ENCODE assay signal across 7 cellular contexts in genomic region chr2:136327162-136327852, GRCh38.
A peak's percentile ranks its signal among the peaks of the same experiment; 100 is the strongest.
DNase-seq lines count a peak whose midpoint lies in the region; ATAC-seq, FAIRE-seq and TF ChIP-seq lines count a peak whose summit lies in the region.

No MANE protein-coding gene starts in this region.

- H3K27ac Mint-ChIP-seq in astrocyte (ENCODE audit: unreplicated experiment): peak overlapping the region; percentile 35

- H3K4me3 Mint-ChIP-seq in astrocyte (ENCODE audit: unreplicated experiment): no peak overlapping the region

- H3K36me3 ChIP-seq in SJSA1 (no peaks in the 10 kb centered on the region), astrocyte (ENCODE audit: insufficient read depth, low read length) (no peaks in the 10 kb centered on the region)

- intact Hi-C loops in cardiac septum (cut with DNase I): no loop called here

- H3K4me1 Mint-ChIP-seq in astrocyte (ENCODE audit: low read depth, unreplicated experiment): peaks cover 8% of the 10 kb centered on the region

- ATAC-seq in GM19025 (IDR thresholded peaks at IDR 0.05; ENCODE audit: low read depth, unreplicated experiment): peak; percentile 93
- ATAC-seq in HG03039 (IDR thresholded peaks at IDR 0.05; ENCODE audit: unreplicated experiment): peak; percentile 76

- no peaks in the 10 kb centered on the region for H4K20me1 ChIP-seq in astrocyte (ENCODE audit: insufficient read depth, low read length)

- H3K27me3 Mint-ChIP-seq in astrocyte (ENCODE audit: low read depth, unreplicated experiment): peaks cover 7% of the 10 kb centered on the region

- H3K4me1 ChIP-seq in SJSA1 (replicated peaks) (peaks cover 4% of the 10 kb centered on the region), astrocyte (ENCODE audit: insufficient read depth, low read length) (no peaks in the 10 kb centered on the region)

- H3K9me3 Mint-ChIP-seq in astrocyte (ENCODE audit: unreplicated experiment): no peaks in the 10 kb centered on the region

- no peak for FAIRE-seq in astrocyte (lab: Jason Lieb, UNC)

- H3K27ac ChIP-seq in SJSA1 (no peak overlapping the region), astrocyte (ENCODE audit: low read depth, low read length) (no peak overlapping the region)

- H3K4me2 ChIP-seq in astrocyte (ENCODE audit: low read length): peak overlapping the region; percentile 23

- peak overlapping the region; percentile 14 for H3K4me3 ChIP-seq in SJSA1
- no peak overlapping the region for H3K4me3 ChIP-seq in astrocyte (ENCODE audit: insufficient read depth, low read depth, low read length)

- no peak overlapping the region for H3K9ac ChIP-seq in astrocyte (ENCODE audit: low read length)

- H3K9me3 ChIP-seq in SJSA1 (replicated peaks) (no peaks in the 10 kb centered on the region), astrocyte (ENCODE audit: insufficient read depth, low read depth, low read length) (no peaks in the 10 kb centered on the region)

- DNase-seq in SJSA1 (ENCODE audit: low read depth in 1 of 2, low spot score in 2 of 2): peak; percentile 50 to 63
- DNase-seq in astrocyte (ENCODE audit: low read depth): peak; percentile 29
- peak; percentile 39 for DNase-seq in pons (ENCODE audit: low spot score)
- no peak for DNase-seq in foreskin melanocyte
- DNase-seq in cardiac septum (ENCODE audit: low spot score): no peak

- TF ChIP-seq CTCF in astrocyte (IDR thresholded peaks at IDR 0.05; ENCODE audit: insufficient read depth, low read depth, low read length): no peak

- no peak overlapping the region for H2AFZ ChIP-seq in astrocyte (ENCODE audit: low read depth, low read length)

- H3K79me2 ChIP-seq in astrocyte (ENCODE audit: insufficient read depth, low read length): no peaks in the 10 kb centered on the region

- no peaks in the 10 kb centered on the region for H3K27me3 ChIP-seq in SJSA1 (replicated peaks)
- no peaks in the 10 kb centered on the region for H3K27me3 ChIP-seq in astrocyte (ENCODE audit: insufficient read depth, low read length)

- no peaks in the 10 kb centered on the region for H3K36me3 Mint-ChIP-seq in astrocyte (ENCODE audit: low read depth, unreplicated experiment)

Comparison
In these comparisons a context has a peak if more than half of its experiments do, and no peak if none do; other contexts are left out.
1. DNase-seq: peak in SJSA1 (2 of 2), astrocyte (single experiment) and pons (single experiment); none in foreskin melanocyte (single experiment) and cardiac septum (single experiment).